Comparison of ENCODE assay signal across 1 cellular context in the genomic region with DNA sequence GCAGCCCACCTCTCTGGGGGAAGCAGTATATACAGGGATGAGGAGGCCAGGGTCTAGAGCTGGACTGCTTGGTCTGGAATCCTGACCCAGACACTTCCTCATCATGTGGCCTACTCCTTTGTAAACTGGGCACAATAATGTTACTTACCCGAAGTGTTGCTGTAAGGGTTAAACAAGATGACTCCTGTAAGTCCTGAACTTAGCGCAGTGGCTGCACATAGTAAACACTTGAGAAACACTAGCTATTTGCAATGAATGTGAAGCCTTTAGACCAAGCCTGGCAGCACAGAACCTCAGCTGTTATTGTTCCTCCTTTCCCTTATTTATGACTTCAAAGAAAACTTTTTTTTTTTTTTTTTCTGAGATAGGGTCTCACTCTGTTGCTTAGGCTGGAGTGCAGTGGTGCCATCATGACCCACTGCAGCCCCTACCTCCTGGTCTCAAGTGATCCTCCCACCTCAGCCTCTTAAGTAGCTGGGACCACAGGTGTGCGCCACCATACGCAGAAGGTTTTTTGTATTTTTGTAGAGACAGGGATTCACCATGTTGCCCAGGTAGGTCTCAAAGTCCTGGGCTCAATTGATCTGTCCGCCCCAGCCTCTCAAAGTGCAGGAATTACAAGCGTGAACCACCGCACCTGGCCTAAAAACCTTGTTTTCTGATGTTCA.
TF ChIP-seq lines count a peak whose summit lies in the region.

No MANE protein-coding gene starts in this region.

TF ChIP-seq in HepG2, 621 proteins besides CTCF, POLR2A, EP300 and RAD21 (continues in another document):
- TF ChIP-seq FOXA1 (IDR thresholded peaks at IDR 0.05) (no peak), FOXA1 (CRISPR knock-in tag; IDR thresholded peaks at IDR 0.05) (peak; percentile 45; the same call in 1 of the 2 replicates), ZNF12 (CRISPR knock-in tag; IDR thresholded peaks at IDR 0.05) (no peak), ZFP36L2 (CRISPR knock-in tag; IDR thresholded peaks at IDR 0.05) (no peak), ZNF468 (CRISPR knock-in tag; IDR thresholded peaks at IDR 0.05) (no peak), FOSL2 (CRISPR knock-in tag; IDR thresholded peaks at IDR 0.05) (0 out of 2 replicates have a peak, but pooled peaks have one; percentile 5), ZNF577 (CRISPR knock-in tag; IDR thresholded peaks at IDR 0.05; ENCODE audit: borderline replicate concordance, low read depth) (no peak), KAT7 (CRISPR knock-in tag; IDR thresholded peaks at IDR 0.05; ENCODE audit: borderline replicate concordance) (peak; percentile 32; the same call in 1 of the 2 replicates), ZNF225 (CRISPR knock-in tag; IDR thresholded peaks at IDR 0.05) (no peak), KDM2A (CRISPR knock-in tag; IDR thresholded peaks at IDR 0.05; ENCODE audit: borderline replicate concordance, low read depth) (no peak), FOXP1 (IDR thresholded peaks at IDR 0.05) (no peak), FOXP1 (CRISPR knock-in tag; IDR thresholded peaks at IDR 0.05) (peak; percentile 55; the same call in 1 of the 2 replicates), HDAC1 (CRISPR knock-in tag; IDR thresholded peaks at IDR 0.05) (no peak), SMARCE1 (IDR thresholded peaks at IDR 0.05; ENCODE audit: borderline replicate concordance) (no peak), KMT2B (CRISPR knock-in tag; IDR thresholded peaks at IDR 0.05) (no peak), ZFP90 (CRISPR knock-in tag; IDR thresholded peaks at IDR 0.05; ENCODE audit: borderline replicate concordance) (no peak), AGO2 (optimal IDR thresholded peaks at IDR 0.05; ENCODE audit: low read depth, low read length) (no peak), XBP1 (CRISPR knock-in tag; IDR thresholded peaks at IDR 0.05) (no peak), CEBPG (CRISPR knock-in tag; IDR thresholded peaks at IDR 0.05) (0 out of 2 replicates have a peak, but pooled peaks have one; percentile 14), SOX13 (IDR thresholded peaks at IDR 0.05) (peak; percentile 21; the same call in 1 of the 2 replicates), SOX13 (CRISPR knock-in tag; conservative IDR thresholded peaks at IDR 0.05 in 1 of 2, IDR thresholded peaks at IDR 0.05 in 1 of 2) (peak in 1 of 2 experiments; percentile 24; a peak in 1 of 4 replicates), SNAI1 (CRISPR knock-in tag; IDR thresholded peaks at IDR 0.05; ENCODE audit: borderline replicate concordance) (no peak), NONO (IDR thresholded peaks at IDR 0.05) (no peak), NONO (CRISPR knock-in tag; conservative IDR thresholded peaks at IDR 0.05) (no peak), KDM3A (CRISPR knock-in tag; IDR thresholded peaks at IDR 0.05; ENCODE audit: low read depth) (no peak), ZNF720 (CRISPR knock-in tag; IDR thresholded peaks at IDR 0.05) (no peak), REL (CRISPR knock-in tag; conservative IDR thresholded peaks at IDR 0.05) (no peak), ZNF460 (CRISPR knock-in tag; IDR thresholded peaks at IDR 0.05; ENCODE audit: borderline replicate concordance) (peak; percentile 56; the same call in 1 of the 2 replicates), ZNF766 (CRISPR knock-in tag; IDR thresholded peaks at IDR 0.05; ENCODE audit: borderline replicate concordance) (no peak), YY1 (IDR thresholded peaks at IDR 0.05; ENCODE audit: insufficient read depth, insufficient replicate concordance, low read depth, low read length) (peak; percentile 16), RAD51 (IDR thresholded peaks at IDR 0.05; ENCODE audit: borderline replicate concordance) (no peak), ARNT2 (CRISPR knock-in tag; IDR thresholded peaks at IDR 0.05; ENCODE audit: low read depth) (0 out of 2 replicates have a peak, but pooled peaks have one; percentile 30), GFI1 (CRISPR knock-in tag; IDR thresholded peaks at IDR 0.05; ENCODE audit: borderline replicate concordance) (no peak), TCF7L2 (IDR thresholded peaks at IDR 0.05; ENCODE audit: low read depth, low read length) (no peak), MEF2D (CRISPR knock-in tag; IDR thresholded peaks at IDR 0.05) (no peak), WIZ (CRISPR knock-in tag; IDR thresholded peaks at IDR 0.05) (no peak), FOXJ3 (CRISPR knock-in tag; IDR thresholded peaks at IDR 0.05; ENCODE audit: borderline replicate concordance) (0 out of 2 replicates have a peak, but pooled peaks have one; percentile 17)
- TF ChIP-seq, protein P1, sequence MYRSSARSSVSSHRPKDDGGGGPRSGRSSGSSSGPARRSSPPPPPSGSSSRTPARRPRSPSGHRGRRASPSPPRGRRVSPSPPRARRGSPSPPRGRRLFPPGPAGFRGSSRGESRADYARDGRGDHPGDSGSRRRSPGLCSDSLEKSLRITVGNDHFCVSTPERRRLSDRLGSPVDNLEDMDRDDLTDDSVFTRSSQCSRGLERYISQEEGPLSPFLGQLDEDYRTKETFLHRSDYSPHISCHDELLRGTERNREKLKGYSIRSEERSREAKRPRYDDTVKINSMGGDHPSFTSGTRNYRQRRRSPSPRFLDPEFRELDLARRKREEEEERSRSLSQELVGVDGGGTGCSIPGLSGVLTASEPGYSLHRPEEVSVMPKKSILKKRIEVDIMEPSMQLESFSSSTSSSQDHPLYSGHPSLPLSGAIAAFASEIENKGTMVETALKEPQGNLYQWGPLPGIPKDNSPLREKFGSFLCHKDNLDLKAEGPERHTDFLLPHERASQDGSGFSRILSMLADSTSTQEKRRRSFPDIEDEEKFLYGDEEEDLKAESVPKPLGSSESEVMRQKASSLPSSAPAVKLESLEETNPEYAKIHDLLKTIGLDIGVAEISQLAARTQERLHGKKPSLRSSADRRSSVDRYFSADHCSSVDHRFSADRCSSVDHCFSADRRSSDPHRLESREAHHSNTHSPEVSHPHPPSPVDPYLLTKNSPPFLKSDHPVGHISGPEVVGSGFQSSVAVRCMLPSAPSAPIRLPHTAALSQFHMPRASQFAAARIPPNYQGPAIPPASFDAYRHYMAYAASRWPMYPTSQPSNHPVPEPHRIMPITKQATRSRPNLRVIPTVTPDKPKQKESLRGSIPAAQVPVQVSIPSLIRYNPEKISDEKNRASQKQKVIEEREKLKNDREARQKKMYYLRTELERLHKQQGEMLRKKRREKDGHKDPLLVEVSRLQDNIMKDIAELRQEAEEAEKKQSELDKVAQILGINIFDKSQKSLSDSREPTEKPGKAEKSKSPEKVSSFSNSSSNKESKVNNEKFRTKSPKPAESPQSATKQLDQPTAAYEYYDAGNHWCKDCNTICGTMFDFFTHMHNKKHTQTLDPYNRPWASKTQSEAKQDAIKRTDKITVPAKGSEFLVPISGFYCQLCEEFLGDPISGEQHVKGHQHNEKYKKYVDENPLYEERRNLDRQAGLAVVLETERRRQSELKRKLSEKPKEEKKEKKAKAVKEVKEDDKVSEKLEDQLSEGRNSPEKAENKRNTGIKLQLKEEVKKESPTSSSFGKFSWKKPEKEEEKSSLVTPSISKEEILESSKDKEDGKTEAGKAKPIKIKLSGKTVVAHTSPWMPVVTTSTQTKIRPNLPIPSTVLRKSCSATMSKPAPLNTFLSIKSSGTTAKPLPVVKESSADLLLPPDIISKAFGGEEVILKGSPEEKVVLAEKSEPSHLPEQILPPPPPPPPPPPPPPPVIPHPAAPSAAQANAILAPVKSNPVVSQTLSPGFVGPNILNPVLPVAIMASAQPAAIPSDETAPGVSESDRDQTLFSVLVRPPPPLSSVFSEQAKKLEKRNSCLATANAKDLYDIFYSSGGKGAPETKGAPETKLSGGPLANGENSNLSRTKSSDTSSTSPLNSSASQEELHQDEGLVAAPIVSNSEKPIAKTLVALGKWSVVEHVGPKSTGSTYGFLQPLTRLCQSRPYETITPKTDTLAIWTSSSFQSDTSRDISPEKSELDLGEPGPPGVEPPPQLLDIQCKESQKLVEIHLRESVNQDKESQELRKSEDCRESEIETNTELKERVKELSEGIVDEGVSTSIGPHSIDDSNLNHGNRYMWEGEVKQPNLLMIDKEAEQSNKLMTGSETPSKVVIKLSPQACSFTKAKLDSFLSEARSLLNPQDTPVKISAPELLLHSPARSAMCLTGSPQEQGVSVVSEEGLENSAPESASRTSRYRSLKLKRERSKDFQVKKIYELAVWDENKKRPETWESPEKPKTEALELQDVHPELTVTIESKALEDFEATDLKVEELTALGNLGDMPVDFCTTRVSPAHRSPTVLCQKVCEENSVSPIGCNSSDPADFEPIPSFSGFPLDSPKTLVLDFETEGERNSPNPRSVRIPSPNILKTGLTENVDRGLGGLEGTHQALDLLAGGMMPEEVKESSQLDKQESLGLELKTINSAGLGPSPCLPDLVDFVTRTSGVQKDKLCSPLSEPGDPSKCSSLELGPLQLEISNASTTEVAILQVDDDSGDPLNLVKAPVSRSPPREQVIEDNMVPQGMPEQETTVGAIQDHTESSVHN (CRISPR knock-in tag; IDR thresholded peaks at IDR 0.05), result no peak
- TF ChIP-seq, protein P2, sequence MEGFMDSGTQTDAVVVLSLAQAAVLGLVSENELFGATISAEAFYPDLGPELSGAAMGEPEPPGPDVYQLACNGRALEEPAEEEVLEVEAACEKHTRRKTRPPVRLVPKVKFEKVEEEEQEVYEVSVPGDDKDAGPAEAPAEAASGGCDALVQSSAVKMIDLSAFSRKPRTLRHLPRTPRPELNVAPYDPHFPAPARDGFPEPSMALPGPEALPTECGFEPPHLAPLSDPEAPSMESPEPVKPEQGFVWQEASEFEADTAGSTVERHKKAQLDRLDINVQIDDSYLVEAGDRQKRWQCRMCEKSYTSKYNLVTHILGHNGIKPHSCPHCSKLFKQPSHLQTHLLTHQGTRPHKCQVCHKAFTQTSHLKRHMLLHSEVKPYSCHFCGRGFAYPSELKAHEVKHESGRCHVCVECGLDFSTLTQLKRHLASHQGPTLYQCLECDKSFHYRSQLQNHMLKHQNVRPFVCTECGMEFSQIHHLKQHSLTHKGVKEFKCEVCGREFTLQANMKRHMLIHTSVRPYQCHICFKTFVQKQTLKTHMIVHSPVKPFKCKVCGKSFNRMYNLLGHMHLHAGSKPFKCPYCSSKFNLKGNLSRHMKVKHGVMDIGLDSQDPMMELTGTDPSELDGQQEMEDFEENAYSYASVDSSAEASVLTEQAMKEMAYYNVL (CRISPR knock-in tag; IDR thresholded peaks at IDR 0.05; ENCODE audit: borderline replicate concordance), result no peak; the same call in 1 of the 2 replicates
- TF ChIP-seq, protein P3, sequence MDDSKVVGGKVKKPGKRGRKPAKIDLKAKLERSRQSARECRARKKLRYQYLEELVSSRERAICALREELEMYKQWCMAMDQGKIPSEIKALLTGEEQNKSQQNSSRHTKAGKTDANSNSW (CRISPR knock-in tag; IDR thresholded peaks at IDR 0.05; ENCODE audit: borderline replicate concordance), result no peak
- TF ChIP-seq, protein P4, sequence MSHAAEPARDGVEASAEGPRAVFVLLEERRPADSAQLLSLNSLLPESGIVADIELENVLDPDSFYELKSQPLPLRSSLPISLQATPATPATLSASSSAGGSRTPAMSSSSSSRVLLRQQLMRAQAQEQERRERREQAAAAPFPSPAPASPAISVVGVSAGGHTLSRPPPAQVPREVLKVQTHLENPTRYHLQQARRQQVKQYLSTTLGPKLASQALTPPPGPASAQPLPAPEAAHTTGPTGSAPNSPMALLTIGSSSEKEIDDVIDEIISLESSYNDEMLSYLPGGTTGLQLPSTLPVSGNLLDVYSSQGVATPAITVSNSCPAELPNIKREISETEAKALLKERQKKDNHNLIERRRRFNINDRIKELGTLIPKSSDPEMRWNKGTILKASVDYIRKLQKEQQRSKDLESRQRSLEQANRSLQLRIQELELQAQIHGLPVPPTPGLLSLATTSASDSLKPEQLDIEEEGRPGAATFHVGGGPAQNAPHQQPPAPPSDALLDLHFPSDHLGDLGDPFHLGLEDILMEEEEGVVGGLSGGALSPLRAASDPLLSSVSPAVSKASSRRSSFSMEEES (CRISPR knock-in tag; IDR thresholded peaks at IDR 0.05), result no peak
- TF ChIP-seq, protein P5, sequence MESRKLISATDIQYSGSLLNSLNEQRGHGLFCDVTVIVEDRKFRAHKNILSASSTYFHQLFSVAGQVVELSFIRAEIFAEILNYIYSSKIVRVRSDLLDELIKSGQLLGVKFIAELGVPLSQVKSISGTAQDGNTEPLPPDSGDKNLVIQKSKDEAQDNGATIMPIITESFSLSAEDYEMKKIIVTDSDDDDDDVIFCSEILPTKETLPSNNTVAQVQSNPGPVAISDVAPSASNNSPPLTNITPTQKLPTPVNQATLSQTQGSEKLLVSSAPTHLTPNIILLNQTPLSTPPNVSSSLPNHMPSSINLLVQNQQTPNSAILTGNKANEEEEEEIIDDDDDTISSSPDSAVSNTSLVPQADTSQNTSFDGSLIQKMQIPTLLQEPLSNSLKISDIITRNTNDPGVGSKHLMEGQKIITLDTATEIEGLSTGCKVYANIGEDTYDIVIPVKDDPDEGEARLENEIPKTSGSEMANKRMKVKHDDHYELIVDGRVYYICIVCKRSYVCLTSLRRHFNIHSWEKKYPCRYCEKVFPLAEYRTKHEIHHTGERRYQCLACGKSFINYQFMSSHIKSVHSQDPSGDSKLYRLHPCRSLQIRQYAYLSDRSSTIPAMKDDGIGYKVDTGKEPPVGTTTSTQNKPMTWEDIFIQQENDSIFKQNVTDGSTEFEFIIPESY (CRISPR knock-in tag; IDR thresholded peaks at IDR 0.05), result peak; percentile 37; the same call in 1 of the 2 replicates
- TF ChIP-seq, protein P6, sequence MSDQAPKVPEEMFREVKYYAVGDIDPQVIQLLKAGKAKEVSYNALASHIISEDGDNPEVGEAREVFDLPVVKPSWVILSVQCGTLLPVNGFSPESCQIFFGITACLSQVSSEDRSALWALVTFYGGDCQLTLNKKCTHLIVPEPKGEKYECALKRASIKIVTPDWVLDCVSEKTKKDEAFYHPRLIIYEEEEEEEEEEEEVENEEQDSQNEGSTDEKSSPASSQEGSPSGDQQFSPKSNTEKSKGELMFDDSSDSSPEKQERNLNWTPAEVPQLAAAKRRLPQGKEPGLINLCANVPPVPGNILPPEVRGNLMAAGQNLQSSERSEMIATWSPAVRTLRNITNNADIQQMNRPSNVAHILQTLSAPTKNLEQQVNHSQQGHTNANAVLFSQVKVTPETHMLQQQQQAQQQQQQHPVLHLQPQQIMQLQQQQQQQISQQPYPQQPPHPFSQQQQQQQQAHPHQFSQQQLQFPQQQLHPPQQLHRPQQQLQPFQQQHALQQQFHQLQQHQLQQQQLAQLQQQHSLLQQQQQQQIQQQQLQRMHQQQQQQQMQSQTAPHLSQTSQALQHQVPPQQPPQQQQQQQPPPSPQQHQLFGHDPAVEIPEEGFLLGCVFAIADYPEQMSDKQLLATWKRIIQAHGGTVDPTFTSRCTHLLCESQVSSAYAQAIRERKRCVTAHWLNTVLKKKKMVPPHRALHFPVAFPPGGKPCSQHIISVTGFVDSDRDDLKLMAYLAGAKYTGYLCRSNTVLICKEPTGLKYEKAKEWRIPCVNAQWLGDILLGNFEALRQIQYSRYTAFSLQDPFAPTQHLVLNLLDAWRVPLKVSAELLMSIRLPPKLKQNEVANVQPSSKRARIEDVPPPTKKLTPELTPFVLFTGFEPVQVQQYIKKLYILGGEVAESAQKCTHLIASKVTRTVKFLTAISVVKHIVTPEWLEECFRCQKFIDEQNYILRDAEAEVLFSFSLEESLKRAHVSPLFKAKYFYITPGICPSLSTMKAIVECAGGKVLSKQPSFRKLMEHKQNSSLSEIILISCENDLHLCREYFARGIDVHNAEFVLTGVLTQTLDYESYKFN (CRISPR knock-in tag; conservative IDR thresholded peaks at IDR 0.05), result peak; percentile 28; the same call in 1 of the 2 replicates
